Comparison of ENCODE assay signal across 21 cellular contexts in the genomic region with DNA sequence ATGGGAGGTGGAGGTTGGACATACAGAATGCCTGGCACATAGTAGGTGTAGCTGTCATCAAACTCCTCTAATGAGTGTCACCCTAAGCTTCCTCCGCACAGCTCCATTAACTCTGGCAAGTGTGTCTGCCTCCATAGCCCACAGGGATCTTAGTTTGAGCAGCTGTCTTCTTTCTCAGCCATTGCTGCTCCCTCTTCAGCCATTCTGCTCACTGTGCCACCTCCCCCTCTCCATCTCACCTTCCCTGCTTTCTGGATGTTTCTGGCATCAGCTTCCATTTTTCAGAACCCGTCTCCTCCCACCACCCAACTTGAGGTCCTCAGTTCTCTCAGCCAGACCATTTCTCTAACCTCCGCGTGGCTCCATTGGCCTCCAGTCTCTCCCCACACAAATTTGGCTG.
"Had no signal": no experiment of that assay in that cellular context is flagged by ENCODE, and none has a peak within 500 bp of the region (broad histone marks: within the 10 kb centered on the region; RNA-seq: fewer than 3 reads in every experiment).

No MANE protein-coding gene starts in this region.

- H3K27me3 ChIP-seq: dorsolateral prefrontal cortex, esophagus muscularis mucosa, gastroesophageal sphincter, heart left ventricle, hepatocyte, left lung had no signal

- DNase-seq: dermis blood vessel endothelial cell; dorsolateral prefrontal cortex; effector CD4-positive, alpha-beta T cell; effector memory CD4-positive, alpha-beta T cell; foreskin keratinocyte; heart left ventricle; hypothalamus; immature natural killer cell; islet precursor cell; kidney; kidney glomerular epithelial cell; left colon; left lung; left ventricle myocardium superior; lower lobe of right lung; mesendoderm; midbrain had no signal

- H3K27ac ChIP-seq: coronary artery, dorsolateral prefrontal cortex, esophagus muscularis mucosa, foreskin keratinocyte, gastroesophageal sphincter, heart left ventricle, hepatocyte, left lung, lower lobe of right lung had no signal

- ATAC-seq: foreskin keratinocyte, gastroesophageal sphincter, heart left ventricle, left colon, left lung, left ventricle myocardium superior, lower lobe of right lung had no signal

- H3K4me1 ChIP-seq: esophagus muscularis mucosa, foreskin keratinocyte, gastroesophageal sphincter, left lung, lower lobe of right lung had no signal

- H3K4me2 ChIP-seq: hepatocyte had no signal

- H3K9me3 ChIP-seq: esophagus muscularis mucosa, gastroesophageal sphincter, heart left ventricle, left lung, lower lobe of right lung had no signal

- H3K4me3 ChIP-seq: coronary artery, dorsolateral prefrontal cortex, esophagus muscularis mucosa, gastroesophageal sphincter, heart left ventricle, hepatocyte, left lung, lower lobe of right lung had no signal

- H2AFZ ChIP-seq: hepatocyte had no signal

- H3K36me3 ChIP-seq: esophagus muscularis mucosa, gastroesophageal sphincter, heart left ventricle, left lung, lower lobe of right lung had no signal
